Comparison of ENCODE assay signal across 4 cellular contexts in the genomic region with DNA sequence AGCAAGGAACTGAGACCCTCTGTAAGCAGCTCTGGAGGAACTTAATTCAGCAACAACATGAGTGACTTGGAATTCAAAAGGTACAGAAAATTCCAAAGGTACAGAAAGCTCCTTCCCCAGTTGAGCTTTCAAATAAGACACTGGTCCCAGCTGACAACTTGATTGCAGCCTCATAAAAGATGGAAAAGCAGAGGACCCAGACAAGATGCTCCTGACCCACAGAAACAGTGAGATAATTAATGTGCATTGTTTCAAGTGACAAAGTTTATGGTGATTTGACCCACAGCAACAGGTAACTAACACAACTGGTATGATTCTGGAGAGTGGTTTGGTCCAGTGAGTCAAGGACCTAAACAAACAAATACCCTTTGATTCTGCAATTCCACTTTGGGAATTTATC.
"Had no signal": no experiment of that assay in that cellular context is flagged by ENCODE, and none has a peak within 500 bp of the region (broad histone marks: within the 10 kb centered on the region; RNA-seq: fewer than 3 reads in every experiment).

No MANE protein-coding gene starts in this region.

- H3K27ac ChIP-seq: HL-60, KMS-11 had no signal

- H3K4me3 ChIP-seq: K562 had no signal

- ATAC-seq: HepG2, K562 had no signal
